ENCODE assay signal across 1 cellular context in genomic region chr22:39174498-39175120, GRCh38.
TF ChIP-seq lines count a peak whose summit lies in the region.

No MANE protein-coding gene starts in this region.

TF ChIP-seq in K562, 482 proteins besides CTCF, POLR2A, EP300 and RAD21 (continued from another document):
- TF ChIP-seq ATF3 (IDR thresholded peaks at IDR 0.05) (peak; percentile 82), ATF3 (CRISPR knock-in tag; conservative IDR thresholded peaks at IDR 0.05) (no peak), CBFA2T3 (IDR thresholded peaks at IDR 0.05) (no peak), GMEB1 (CRISPR knock-in tag; IDR thresholded peaks at IDR 0.05) (no peak), JUN (IDR thresholded peaks at IDR 0.05; ENCODE audit: borderline replicate concordance, low read depth, low read length) (0 out of 2 replicates have a peak, but pooled peaks have one; percentile 42), JUN (CRISPR knock-in tag; IDR thresholded peaks at IDR 0.05; ENCODE audit: borderline replicate concordance) (no peak), U2AF1 (optimal IDR thresholded peaks at IDR 0.05; ENCODE audit: low read depth, low read length) (no peak), ZNF57 (CRISPR knock-in tag; IDR thresholded peaks at IDR 0.05) (no peak), SMARCA5 (IDR thresholded peaks at IDR 0.05) (no peak), CREM (IDR thresholded peaks at IDR 0.05; ENCODE audit: low read depth) (0 out of 2 replicates have a peak, but pooled peaks have one; percentile 27), TAF7 (tag; IDR thresholded peaks at IDR 0.05) (no peak), TAL1 (IDR thresholded peaks at IDR 0.05) (no peak), SMARCE1 (IDR thresholded peaks at IDR 0.05) (peak; percentile 30; the same call in 1 of the 2 replicates), MCM7 (IDR thresholded peaks at IDR 0.05) (no peak), HBP1 (CRISPR knock-in tag; IDR thresholded peaks at IDR 0.05) (no peak), NR3C1 (CRISPR knock-in tag; IDR thresholded peaks at IDR 0.05) (no peak), ATF1 (CRISPR knock-in tag; IDR thresholded peaks at IDR 0.05) (no peak), ATF1 (tag; IDR thresholded peaks at IDR 0.05) (0 out of 2 replicates have a peak, but pooled peaks have one; percentile 8), MCM5 (IDR thresholded peaks at IDR 0.05; ENCODE audit: low read depth) (no peak), ZEB2 (IDR thresholded peaks at IDR 0.05) (no peak), MITF (IDR thresholded peaks at IDR 0.05) (no peak), NEUROD1 (IDR thresholded peaks at IDR 0.05; ENCODE audit: borderline replicate concordance, low read depth, low read length, partially characterized antibody) (no peak), LEF1 (IDR thresholded peaks at IDR 0.05) (no peak), PRPF4 (IDR thresholded peaks at IDR 0.05; ENCODE audit: insufficient read depth, low read depth, low read length, poor library complexity, severe bottlenecking) (no peak), SPI1 (IDR thresholded peaks at IDR 0.05; ENCODE audit: borderline replicate concordance, low read depth, low read length) (no peak), E2F4 (CRISPR knock-in tag; IDR thresholded peaks at IDR 0.05; ENCODE audit: low read depth) (no peak), ZBTB7A (IDR thresholded peaks at IDR 0.05; ENCODE audit: borderline replicate concordance, control insufficient read depth, low read depth, low read length) (peak; percentile 90; the same call in 1 of the 2 replicates), NFIC (IDR thresholded peaks at IDR 0.05) (peak; percentile 38), PTBP1 (IDR thresholded peaks at IDR 0.05; ENCODE audit: low read depth, low read length) (no peak), ZSCAN32 (CRISPR knock-in tag; IDR thresholded peaks at IDR 0.05) (no peak), GABPA (tag; conservative IDR thresholded peaks at IDR 0.05; ENCODE audit: low read depth) (0 out of 2 replicates have a peak, but pooled peaks have one; percentile 21), TEAD1 (CRISPR knock-in tag; IDR thresholded peaks at IDR 0.05) (peak in 1 of 2 experiments; percentile 79; a peak in 1 of 4 replicates), POLR2B (IDR thresholded peaks at IDR 0.05; ENCODE audit: low read depth, partially characterized antibody) (no peak), FOXK2 (conservative IDR thresholded peaks at IDR 0.05 in 1 of 2, IDR thresholded peaks at IDR 0.05 in 1 of 2; ENCODE audit: low read depth in 2 of 2) (peak in 1 of 2 experiments; percentile 46; a peak in 1 of 4 replicates), HNRNPL (IDR thresholded peaks at IDR 0.05; ENCODE audit: low read depth, low read length) (no peak), RBM25 (IDR thresholded peaks at IDR 0.05; ENCODE audit: low read depth, low read length, severe bottlenecking) (no peak), ZNF695 (CRISPR knock-in tag; IDR thresholded peaks at IDR 0.05) (no peak), FIP1L1 (IDR thresholded peaks at IDR 0.05; ENCODE audit: low read depth, low read length, poor library complexity, severe bottlenecking) (no peak), JUND (IDR thresholded peaks at IDR 0.05; ENCODE audit: borderline replicate concordance, low read depth, low read length) (peak; percentile 57), JUND (tag; IDR thresholded peaks at IDR 0.05; ENCODE audit: borderline replicate concordance, low read depth, low read length) (peak; percentile 20; the same call in 1 of the 3 replicates), TGIF2 (CRISPR knock-in tag; IDR thresholded peaks at IDR 0.05) (no peak), C11orf30 (IDR thresholded peaks at IDR 0.05; ENCODE audit: low read depth) (no peak), HLTF (IDR thresholded peaks at IDR 0.05) (no peak), BRF2 (IDR thresholded peaks at IDR 0.05; ENCODE audit: borderline replicate concordance, insufficient read depth, insufficient read length) (no peak), ATF7 (IDR thresholded peaks at IDR 0.05) (0 out of 2 replicates have a peak, but pooled peaks have one; percentile 15), ZC3H4 (CRISPR knock-in tag; IDR thresholded peaks at IDR 0.05; ENCODE audit: borderline replicate concordance) (no peak), BCLAF1 (IDR thresholded peaks at IDR 0.05; ENCODE audit: borderline replicate concordance in 1 of 2, control insufficient read depth in 1 of 2, low read depth in 2 of 2, low read length in 1 of 2) (no peak), FOSL1 (tag; conservative IDR thresholded peaks at IDR 0.05) (peak; percentile 76), RFX1 (IDR thresholded peaks at IDR 0.05) (peak; percentile 90), GTF3C2 (IDR thresholded peaks at IDR 0.05; ENCODE audit: borderline replicate concordance, extremely low read depth, insufficient read length) (no peak), DPF2 (IDR thresholded peaks at IDR 0.05) (peak; percentile 58), TOE1 (IDR thresholded peaks at IDR 0.05; ENCODE audit: borderline replicate concordance) (no peak), TOE1 (CRISPR knock-in tag; IDR thresholded peaks at IDR 0.05; ENCODE audit: borderline replicate concordance, low read depth) (no peak), NFRKB (IDR thresholded peaks at IDR 0.05; ENCODE audit: low read depth) (no peak), KDM5B (IDR thresholded peaks at IDR 0.05; ENCODE audit: insufficient replicate concordance, low read depth, low read length) (no peak), NUFIP1 (IDR thresholded peaks at IDR 0.05; ENCODE audit: partially characterized antibody) (no peak)
